In genomic region chr7:17176633-17177032, GRCh38 we compare ENCODE assay signal across 36 cellular contexts.
"Had no signal": no experiment of that assay in that cellular context is flagged by ENCODE, and none has a peak within 500 bp of the region (broad histone marks: within the 10 kb centered on the region; RNA-seq: fewer than 3 reads in every experiment).

No MANE protein-coding gene starts in this region.

- H3K9me3 Mint-ChIP-seq: activated CD4-positive, alpha-beta memory T cell treated with anti-CD3 and anti-CD28 coated beads, Interleukin-2, amount 10 ng/mL, durations not matched to agents 7 days and 5 days; activated T-cell treated with anti-CD3 and anti-CD28 coated beads, Interleukin-2, amount 50 U/mL, for 24 hours; activated T-cell treated with anti-CD3 and anti-CD28 coated beads, Interleukin-2, amount 50 U/mL, for 72 hours; activated T-helper 2 cell treated with anti-CD3 and anti-CD28 coated beads, Interferon-gamma antibody, Interleukin-2, Interleukin-4, amounts not matched to agents 10 μg/mL and 5 μg/mL and 100 μg/mL, durations not matched to agents 14 hours and 24 hours and 36 hours; T-helper 2 cell treated with Interferon-gamma antibody and Interleukin-4, amounts not matched to agents 5 μg/mL and 100 μg/mL, for 36 hours; WTC11 had no signal

- H3K27me3 ChIP-seq: ascending aorta had no signal

- H3K4me1 ChIP-seq: ascending aorta had no signal

- H3K27ac ChIP-seq: ascending aorta, WERI-Rb-1 had no signal

- H3K27ac Mint-ChIP-seq: activated CD4-positive, alpha-beta memory T cell treated with anti-CD3 and anti-CD28 coated beads, Interleukin-2, amount 10 ng/mL, durations not matched to agents 7 days and 5 days; activated CD4-positive, alpha-beta T cell treated with anti-CD3 and anti-CD28 coated beads for 36 hours; activated CD4-positive, alpha-beta T cell treated with anti-CD3 and anti-CD28 coated beads, Interleukin-2, amount 10 ng/mL, durations not matched to agents 7 days and 5 days; activated CD8-positive, alpha-beta memory T cell treated with anti-CD3 and anti-CD28 coated beads, Interleukin-2, amount 10 ng/mL, durations not matched to agents 7 days and 5 days; activated CD8-positive, alpha-beta T cell treated with anti-CD3 and anti-CD28 coated beads, Interleukin-2, amount 10 ng/mL, durations not matched to agents 7 days and 5 days; activated naive CD4-positive, alpha-beta T cell treated with anti-CD3 and anti-CD28 coated beads, Interleukin-2, amount 10 ng/mL, durations not matched to agents 7 days and 5 days; activated naive CD4-positive, alpha-beta T cell treated with anti-CD3 and anti-CD28 coated beads, Interleukin-2, amount 50 U/mL, for 24 hours; activated naive CD8-positive, alpha-beta T cell; activated naive CD8-positive, alpha-beta T cell treated with anti-CD3 and anti-CD28 coated beads, Interleukin-2, amount 10 ng/mL, durations not matched to agents 7 days and 5 days; activated naive CD8-positive, alpha-beta T cell treated with anti-CD3 and anti-CD28 coated beads, Interleukin-2, amount 50 U/mL, for 24 hours; activated T-cell treated with anti-CD3 and anti-CD28 coated beads, Interleukin-2, amount 50 U/mL, for 24 hours; activated T-cell treated with anti-CD3 and anti-CD28 coated beads, Interleukin-2, amount 50 U/mL, for 72 hours; activated T-helper 2 cell treated with anti-CD3 and anti-CD28 coated beads, Interferon-gamma antibody, Interleukin-2, Interleukin-4, amounts not matched to agents 10 μg/mL and 5 μg/mL and 100 μg/mL, durations not matched to agents 14 hours and 24 hours and 36 hours; brain; T-helper 1 cell treated with Interleukin-12 subunit alpha and Interleukin-12 subunit beta and Interleukin-4 antibody, amounts not matched to agents 30 μg/mL and 1 μg/mL, for 36 hours; T-helper 2 cell treated with Interferon-gamma antibody and Interleukin-4, amounts not matched to agents 5 μg/mL and 100 μg/mL, for 36 hours; WTC11 had no signal

- H3K4me1 Mint-ChIP-seq: activated CD4-positive, alpha-beta memory T cell treated with anti-CD3 and anti-CD28 coated beads, Interleukin-2, amount 10 ng/mL, durations not matched to agents 7 days and 5 days; activated CD4-positive, alpha-beta T cell treated with anti-CD3 and anti-CD28 coated beads, Interleukin-2, amount 10 ng/mL, durations not matched to agents 7 days and 5 days; activated CD8-positive, alpha-beta memory T cell treated with anti-CD3 and anti-CD28 coated beads, Interleukin-2, amount 10 ng/mL, durations not matched to agents 7 days and 5 days; activated naive CD4-positive, alpha-beta T cell treated with anti-CD3 and anti-CD28 coated beads, Interleukin-2, amount 10 ng/mL, durations not matched to agents 7 days and 5 days; brain had no signal

- DNase-seq: activated CD4-positive, alpha-beta memory T cell treated with anti-CD3 and anti-CD28 coated beads, Interleukin-2, amount 10 ng/mL, durations not matched to agents 7 days and 5 days; activated CD4-positive, alpha-beta T cell treated with anti-CD3 and anti-CD28 coated beads for 1 hour; activated CD4-positive, alpha-beta T cell treated with anti-CD3 and anti-CD28 coated beads for 36 hours; activated CD4-positive, alpha-beta T cell treated with anti-CD3 and anti-CD28 coated beads for 48 hours; activated CD4-positive, alpha-beta T cell treated with anti-CD3 and anti-CD28 coated beads, Interleukin-2, amount 10 ng/mL, durations not matched to agents 7 days and 5 days; activated CD4-positive, alpha-beta T cell treated with anti-CD3 and anti-CD28 coated beads, Interleukin-2, amount 50 U/mL, for 48 hours; activated CD4-positive, CD25-positive, alpha-beta regulatory T cell; activated CD8-positive, alpha-beta memory T cell treated with anti-CD3 and anti-CD28 coated beads for 24 hours; activated CD8-positive, alpha-beta memory T cell treated with anti-CD3 and anti-CD28 coated beads, Interleukin-2, amount 10 ng/mL, durations not matched to agents 7 days and 5 days; activated CD8-positive, alpha-beta memory T cell treated with anti-CD3 and anti-CD28 coated beads, Interleukin-2, amount 50 U/mL, for 48 hours; activated CD8-positive, alpha-beta T cell treated with anti-CD3 and anti-CD28 coated beads, Interleukin-2, amount 10 ng/mL, durations not matched to agents 7 days and 5 days; activated effector memory CD4-positive, alpha-beta T cell treated with Interleukin-2 at 50 U/mL for 16 hours; activated gamma-delta T cell; activated naive CD4-positive, alpha-beta T cell treated with anti-CD3 and anti-CD28 coated beads, Interleukin-2, amount 10 ng/mL, durations not matched to agents 7 days and 5 days; activated naive CD4-positive, alpha-beta T cell treated with Interleukin-2 at 50 U/mL for 16 hours; activated naive CD8-positive, alpha-beta T cell treated with anti-CD3 and anti-CD28 coated beads, Interleukin-2, amount 10 ng/mL, durations not matched to agents 7 days and 5 days; activated naive CD8-positive, alpha-beta T cell treated with anti-CD3 and anti-CD28 coated beads, Interleukin-2, amount 50 U/mL, for 24 hours; activated T-cell treated with anti-CD3 and anti-CD28 coated beads, Interleukin-2, amount 50 U/mL, for 24 hours; activated T-cell treated with anti-CD3 and anti-CD28 coated beads, Interleukin-2, amount 50 U/mL, for 72 hours; amygdala; anterior cingulate cortex; central memory CD4-positive, alpha-beta T cell; T-helper 1 cell; T-helper 2 cell; T-helper 9 cell; WERI-Rb-1 had no signal

- FAIRE-seq: colon, TTC549 had no signal

- H3K9me3 ChIP-seq: ascending aorta had no signal

- H3K36me3 Mint-ChIP-seq: activated CD8-positive, alpha-beta memory T cell treated with anti-CD3 and anti-CD28 coated beads, Interleukin-2, amount 10 ng/mL, durations not matched to agents 7 days and 5 days; activated naive CD4-positive, alpha-beta T cell treated with anti-CD3 and anti-CD28 coated beads, Interleukin-2, amount 50 U/mL, for 24 hours; brain; WTC11 had no signal

- H3K36me3 ChIP-seq: ascending aorta, WERI-Rb-1 had no signal

- H3K4me3 Mint-ChIP-seq: activated CD4-positive, alpha-beta memory T cell treated with anti-CD3 and anti-CD28 coated beads, Interleukin-2, amount 10 ng/mL, durations not matched to agents 7 days and 5 days; activated CD4-positive, alpha-beta T cell treated with anti-CD3 and anti-CD28 coated beads for 36 hours; activated CD4-positive, alpha-beta T cell treated with anti-CD3 and anti-CD28 coated beads, Interleukin-2, amount 10 ng/mL, durations not matched to agents 7 days and 5 days; activated CD8-positive, alpha-beta memory T cell treated with anti-CD3 and anti-CD28 coated beads, Interleukin-2, amount 10 ng/mL, durations not matched to agents 7 days and 5 days; activated CD8-positive, alpha-beta T cell treated with anti-CD3 and anti-CD28 coated beads, Interleukin-2, amount 10 ng/mL, durations not matched to agents 7 days and 5 days; activated naive CD4-positive, alpha-beta T cell treated with anti-CD3 and anti-CD28 coated beads, Interleukin-2, amount 10 ng/mL, durations not matched to agents 7 days and 5 days; activated naive CD4-positive, alpha-beta T cell treated with anti-CD3 and anti-CD28 coated beads, Interleukin-2, amount 50 U/mL, for 24 hours; activated naive CD8-positive, alpha-beta T cell; activated naive CD8-positive, alpha-beta T cell treated with anti-CD3 and anti-CD28 coated beads, Interleukin-2, amount 10 ng/mL, durations not matched to agents 7 days and 5 days; activated naive CD8-positive, alpha-beta T cell treated with anti-CD3 and anti-CD28 coated beads, Interleukin-2, amount 50 U/mL, for 24 hours; activated T-cell treated with anti-CD3 and anti-CD28 coated beads, Interleukin-2, amount 50 U/mL, for 24 hours; activated T-cell treated with anti-CD3 and anti-CD28 coated beads, Interleukin-2, amount 50 U/mL, for 72 hours; brain; T-helper 1 cell treated with Interleukin-12 subunit alpha and Interleukin-12 subunit beta and Interleukin-4 antibody, amounts not matched to agents 30 μg/mL and 1 μg/mL, for 36 hours; T-helper 2 cell treated with Interferon-gamma antibody and Interleukin-4, amounts not matched to agents 5 μg/mL and 100 μg/mL, for 36 hours; WTC11 had no signal

- H3K4me3 ChIP-seq: ascending aorta had no signal

- H3K27me3 Mint-ChIP-seq: activated CD4-positive, alpha-beta memory T cell treated with anti-CD3 and anti-CD28 coated beads, Interleukin-2, amount 10 ng/mL, durations not matched to agents 7 days and 5 days; activated CD4-positive, alpha-beta T cell treated with anti-CD3 and anti-CD28 coated beads for 36 hours; activated CD8-positive, alpha-beta memory T cell treated with anti-CD3 and anti-CD28 coated beads, Interleukin-2, amount 10 ng/mL, durations not matched to agents 7 days and 5 days; activated naive CD4-positive, alpha-beta T cell treated with anti-CD3 and anti-CD28 coated beads, Interleukin-2, amount 10 ng/mL, durations not matched to agents 7 days and 5 days; activated naive CD4-positive, alpha-beta T cell treated with anti-CD3 and anti-CD28 coated beads, Interleukin-2, amount 50 U/mL, for 24 hours; activated naive CD8-positive, alpha-beta T cell; activated naive CD8-positive, alpha-beta T cell treated with anti-CD3 and anti-CD28 coated beads, Interleukin-2, amount 10 ng/mL, durations not matched to agents 7 days and 5 days; activated naive CD8-positive, alpha-beta T cell treated with anti-CD3 and anti-CD28 coated beads, Interleukin-2, amount 50 U/mL, for 24 hours; activated T-cell treated with anti-CD3 and anti-CD28 coated beads, Interleukin-2, amount 50 U/mL, for 24 hours; brain had no signal
